Comparison of ENCODE assay signal across 12 cellular contexts in the genomic region with DNA sequence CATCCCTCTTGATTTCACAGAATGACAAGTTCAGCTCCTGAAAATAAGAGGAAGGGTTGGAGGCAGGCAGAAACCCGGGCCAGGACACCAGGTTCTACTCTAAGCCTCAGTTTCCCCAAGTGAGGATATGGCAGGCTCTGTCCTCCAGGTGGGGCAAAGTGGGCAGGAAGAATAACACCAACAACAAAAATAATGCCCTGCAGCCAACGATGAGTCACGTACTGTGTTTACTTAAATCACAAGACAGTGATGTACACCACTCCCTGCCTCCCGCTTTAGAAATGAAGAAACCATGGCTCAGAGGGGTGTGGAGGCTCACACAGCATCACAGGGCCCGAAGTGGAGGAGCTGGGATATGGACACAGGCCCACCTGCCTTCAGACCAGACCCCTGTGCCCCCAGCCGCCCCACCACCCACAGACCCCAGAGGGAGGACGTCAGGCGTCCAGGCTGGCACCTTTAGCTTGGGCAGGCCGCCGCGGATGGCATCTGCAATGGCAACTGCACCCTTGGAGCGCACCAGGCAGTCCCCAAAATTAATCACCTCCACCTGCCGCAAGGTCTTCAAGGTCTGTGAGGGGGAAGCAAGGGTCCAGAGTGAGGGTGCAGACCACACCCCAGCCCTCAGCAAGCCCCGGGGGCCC. TPM values are rescaled to one million over a fixed set of nuclear protein-coding genes. Genes with fewer than 3 reads are reported as not detected.
DNase-seq lines count a peak whose midpoint lies in the region; FAIRE-seq and TF ChIP-seq lines count a peak whose summit lies in the region.
"Had no signal": no experiment of that assay in that cellular context is flagged by ENCODE, and none has a peak within 500 bp of the region (broad histone marks: within the 10 kb centered on the region; RNA-seq: fewer than 3 reads in every experiment).

No MANE protein-coding gene starts in this region.

- H3K9me3 Mint-ChIP-seq in HFFc6 (no peaks in the 10 kb centered on the region), mesothelial cell of epicardium (no peaks in the 10 kb centered on the region)
- H3K9me3 Mint-ChIP-seq: activated CD4-positive, alpha-beta memory T cell treated with anti-CD3 and anti-CD28 coated beads for 36 hours; naive B cell had no signal

- no peak overlapping the region for H3K4me2 ChIP-seq in keratinocyte (ENCODE audit: control insufficient read depth, extremely low read depth, insufficient read depth, low read depth, low read length)

- peak; percentile 51 for TF ChIP-seq CTCF in HFFc6 (IDR thresholded peaks at IDR 0.05)
- TF ChIP-seq CTCF in astrocyte of the spinal cord (IDR thresholded peaks at IDR 0.05; ENCODE audit: low read depth, low read length), result peak; percentile 17
- peak; percentile 48 to 53 (median 52) for TF ChIP-seq CTCF in keratinocyte (optimal IDR thresholded peaks at IDR 0.05 in 1 of 3, IDR thresholded peaks at IDR 0.05 in 1 of 3, conservative IDR thresholded peaks at IDR 0.05 in 1 of 3; ENCODE audit: extremely low read depth in 1 of 3, insufficient read depth in 2 of 3, low read length in 3 of 3)
- TF ChIP-seq CTCF in mesothelial cell of epicardium (IDR thresholded peaks at IDR 0.05; ENCODE audit: unreplicated experiment), result no peak

- dilution Hi-C loops in keratinocyte (cut with MboI; ENCODE audit: extremely low pct_ligation_motif_present, low sequenced_read_pairs), result no loop called here

- H3K4me1 Mint-ChIP-seq in HFFc6 (ENCODE audit: low read depth) (peaks cover 15% of the 10 kb centered on the region), mesothelial cell of epicardium (no peaks in the 10 kb centered on the region)

- FAIRE-seq in keratinocyte (lab: Jason Lieb, UNC), result peak; percentile 39

- peaks cover 61 to 68% of the 10 kb centered on the region in 2 experiments for H3K36me3 ChIP-seq in keratinocyte (ENCODE audit: control insufficient read depth in 2 of 2, extremely low read depth in 1 of 2, insufficient read depth in 2 of 2, low read length in 2 of 2)

- H3K4me3 Mint-ChIP-seq in HFFc6 (no peak overlapping the region; the same call in 1 of the 2 replicates), mesothelial cell of epicardium (no peak overlapping the region)
- H3K4me3 Mint-ChIP-seq: activated CD4-positive, alpha-beta memory T cell treated with anti-CD3 and anti-CD28 coated beads for 36 hours had no signal

- peaks cover 17% of the 10 kb centered on the region for H3K36me3 Mint-ChIP-seq in HFFc6 (ENCODE audit: low read depth)
- H3K36me3 Mint-ChIP-seq in mesothelial cell of epicardium, result peaks cover 28% of the 10 kb centered on the region

- peaks cover 8% of the 10 kb centered on the region for H4K20me1 ChIP-seq in keratinocyte (ENCODE audit: control insufficient read depth, extremely low read depth, insufficient read depth, low read length)

- H3K27me3 ChIP-seq in keratinocyte (ENCODE audit: control insufficient read depth, extremely low read depth, insufficient read depth, low read length), result no peaks in the 10 kb centered on the region

- DNase-seq in AG08395 (ENCODE audit: low spot score), result peak; percentile 40
- peak; percentile 71 for DNase-seq in HFFc6
- DNase-seq in astrocyte of the spinal cord (ENCODE audit: low read depth, low spot score), result peak; percentile 64
- DNase-seq in keratinocyte (ENCODE audit: low read depth, low spot score), result no peak
- DNase-seq in activated CD4-positive, alpha-beta T cell treated with anti-CD3 and anti-CD28 coated beads, Interleukin-2, amount 50 U/mL, for 4 hours, result no peak
- no peak for DNase-seq in anterior cingulate cortex (lab: John Stamatoyannopoulos, UW)
- DNase-seq in mesothelial cell of epicardium (ENCODE audit: low spot score in 2 of 2, unreplicated experiment in 2 of 2), result no peak
- no peak for DNase-seq in D341Med (ENCODE audit: low spot score)
- DNase-seq: activated CD4-positive, alpha-beta memory T cell treated with anti-CD3 and anti-CD28 coated beads for 36 hours; DMS 273 treated with DMSO at 0.1 percent for 48 hours; naive B cell; NCI-H1930 had no signal

- no peak overlapping the region for H2AFZ ChIP-seq in keratinocyte (ENCODE audit: control insufficient read depth, low read length)

- in situ Hi-C loops in astrocyte of the spinal cord (cut with HindIII; ENCODE audit: low sequenced_read_pairs), result no loop called here

- H3K4me1 ChIP-seq in keratinocyte (ENCODE audit: control insufficient read depth, extremely low read depth, insufficient read depth, low read length), result peaks cover 5% of the 10 kb centered on the region

- no peaks in the 10 kb centered on the region for H3K9me3 ChIP-seq in keratinocyte (ENCODE audit: control insufficient read depth, low read depth, low read length)

- no peaks in the 10 kb centered on the region for H3K9me1 ChIP-seq in keratinocyte (ENCODE audit: control insufficient read depth, extremely low read depth, insufficient read depth, low read length)

- H3K27ac Mint-ChIP-seq in HFFc6 (peak overlapping the region; percentile 73), mesothelial cell of epicardium (no peak overlapping the region)
- H3K27ac Mint-ChIP-seq: activated CD4-positive, alpha-beta memory T cell treated with anti-CD3 and anti-CD28 coated beads for 36 hours had no signal

- peak overlapping the region; percentile 54 for H3K9ac ChIP-seq in keratinocyte (ENCODE audit: control insufficient read depth, extremely low read depth, insufficient read depth, low read length)

- peaks cover 9% of the 10 kb centered on the region for H3K27me3 Mint-ChIP-seq in HFFc6 (ENCODE audit: insufficient read depth)
- no peaks in the 10 kb centered on the region for H3K27me3 Mint-ChIP-seq in mesothelial cell of epicardium (ENCODE audit: low read depth)
- H3K27me3 Mint-ChIP-seq: activated CD4-positive, alpha-beta memory T cell treated with anti-CD3 and anti-CD28 coated beads for 36 hours; naive B cell had no signal

- H3K27ac ChIP-seq in keratinocyte (ENCODE audit: control insufficient read depth, insufficient read depth, low read length), result peak overlapping the region; percentile 38

- H3K4me3 ChIP-seq in astrocyte of the spinal cord (ENCODE audit: low read depth, low read length) (no peak overlapping the region), keratinocyte (ENCODE audit: control insufficient read depth in 2 of 3, extremely low read depth in 1 of 3, insufficient read depth in 2 of 3, low read depth in 1 of 3, low read length in 3 of 3) (no peak overlapping the region)

- H3K79me2 ChIP-seq in keratinocyte (ENCODE audit: control insufficient read depth, insufficient read depth, low read length), result peaks cover 16% of the 10 kb centered on the region

RNA-seq across cellular contexts. Expression of gene CHADL, which starts 15.6 kb away (rescaled TPM):
- total RNA-seq in HFFc6 (2021; fragmentation: NEBNext Ultra II Directional; extraction: Animal tissue kit (Norgen Biotek cat#: 25700)), result under 1 TPM; 0.13 to 0.51 (median 0.45) TPM
- 0.16 to 0.26 TPM (median 0.26 TPM) in 3 replicates for polyA plus RNA-seq in keratinocyte
- polyA plus RNA-seq in keratinocyte (2011; ENCODE audit: low read depth), result 0.27 TPM
- polyA plus RNA-seq in keratinocyte (2011; cell fraction: cytosol; rRNA removed), result 0.07 and 0.27 TPM in 2 replicates
- polyA plus RNA-seq in keratinocyte (2011; cell fraction: nucleus; rRNA removed), result 0.31 and 0.32 TPM in 2 replicates
- 0.11 and 0.18 TPM in 2 replicates for polyA plus RNA-seq in keratinocyte (2012; ENCODE audit: low replicate concordance)
- polyA minus RNA-seq in keratinocyte, result 0.10 to 0.66 TPM (median 0.13 TPM) in 3 replicates
- polyA minus RNA-seq in keratinocyte (2011; cell fraction: cytosol; rRNA and poly(A)+ RNA removed), result not detected
- 0.42 and 0.85 TPM in 2 replicates for polyA minus RNA-seq in keratinocyte (2011; cell fraction: nucleus; rRNA and poly(A)+ RNA removed)
- 3.2 to 4.6 TPM (median 3.3 TPM) in 3 replicates for total RNA-seq in mesothelial cell of epicardium

RNA-seq across cellular contexts. Expression of gene RANGAP1, which starts 29.6 kb away (rescaled TPM):
- 100 to 1,000 TPM; 215 to 249 (median 227) TPM for total RNA-seq in HFFc6 (2021; fragmentation: NEBNext Ultra II Directional; extraction: Animal tissue kit (Norgen Biotek cat#: 25700))
- 85.9 to 119 TPM (median 108 TPM) in 3 replicates for polyA plus RNA-seq in keratinocyte
- polyA plus RNA-seq in keratinocyte (2011; ENCODE audit: low read depth), result 142 TPM
- 83.4 and 129 TPM in 2 replicates for polyA plus RNA-seq in keratinocyte (2011; cell fraction: cytosol; rRNA removed)
- 185 and 218 TPM in 2 replicates for polyA plus RNA-seq in keratinocyte (2011; cell fraction: nucleus; rRNA removed)
- polyA plus RNA-seq in keratinocyte (2012; ENCODE audit: low replicate concordance), result 103 and 136 TPM in 2 replicates
- polyA minus RNA-seq in keratinocyte, result 120 to 206 TPM (median 128 TPM) in 3 replicates
- 165 TPM for polyA minus RNA-seq in keratinocyte (2011; cell fraction: cytosol; rRNA and poly(A)+ RNA removed)
- 87.8 and 92.2 TPM in 2 replicates for polyA minus RNA-seq in keratinocyte (2011; cell fraction: nucleus; rRNA and poly(A)+ RNA removed)
- total RNA-seq in mesothelial cell of epicardium, result 47.6 to 51.3 TPM (median 49.3 TPM) in 3 replicates

RNA-seq across cellular contexts. Expression of gene ZC3H7B, which starts 44.9 kb away (rescaled TPM):
- 100 to 1,000 TPM; 108 to 137 (median 130) TPM for total RNA-seq in HFFc6 (2021; fragmentation: NEBNext Ultra II Directional; extraction: Animal tissue kit (Norgen Biotek cat#: 25700))
- polyA plus RNA-seq in keratinocyte, result 24.2 to 31.9 TPM (median 25.5 TPM) in 3 replicates
- polyA plus RNA-seq in keratinocyte (2011; ENCODE audit: low read depth), result 5.5 TPM
- polyA plus RNA-seq in keratinocyte (2011; cell fraction: cytosol; rRNA removed), result 20.5 and 38.5 TPM in 2 replicates
- 42.2 and 55.8 TPM in 2 replicates for polyA plus RNA-seq in keratinocyte (2011; cell fraction: nucleus; rRNA removed)
- polyA plus RNA-seq in keratinocyte (2012; ENCODE audit: low replicate concordance), result 10.8 and 54.5 TPM in 2 replicates
- 28.1 to 79.3 TPM (median 30.3 TPM) in 3 replicates for polyA minus RNA-seq in keratinocyte
- 43.7 TPM for polyA minus RNA-seq in keratinocyte (2011; cell fraction: cytosol; rRNA and poly(A)+ RNA removed)
- polyA minus RNA-seq in keratinocyte (2011; cell fraction: nucleus; rRNA and poly(A)+ RNA removed), result 25.4 and 27.8 TPM in 2 replicates
- 85.5 to 86.8 TPM (median 85.6 TPM) in 3 replicates for total RNA-seq in mesothelial cell of epicardium

RNA-seq across cellular contexts. Expression of gene L3MBTL2, which starts 51.3 kb away (rescaled TPM):
- total RNA-seq in HFFc6 (2021; fragmentation: NEBNext Ultra II Directional; extraction: Animal tissue kit (Norgen Biotek cat#: 25700)), result 10 to 100 TPM; 21.1 to 27.4 (median 25.2) TPM
- 16.7 to 24.8 TPM (median 18.1 TPM) in 3 replicates for polyA plus RNA-seq in keratinocyte
- polyA plus RNA-seq in keratinocyte (2011; ENCODE audit: low read depth), result 4.4 TPM
- polyA plus RNA-seq in keratinocyte (2011; cell fraction: cytosol; rRNA removed), result 15.4 and 20.5 TPM in 2 replicates
- polyA plus RNA-seq in keratinocyte (2011; cell fraction: nucleus; rRNA removed), result 30.2 and 33.2 TPM in 2 replicates
- polyA plus RNA-seq in keratinocyte (2012; ENCODE audit: low replicate concordance), result 10.3 and 16.4 TPM in 2 replicates
- polyA minus RNA-seq in keratinocyte, result 24.9 to 29.3 TPM (median 27.9 TPM) in 3 replicates
- 18.6 TPM for polyA minus RNA-seq in keratinocyte (2011; cell fraction: cytosol; rRNA and poly(A)+ RNA removed)
- polyA minus RNA-seq in keratinocyte (2011; cell fraction: nucleus; rRNA and poly(A)+ RNA removed), result 15.9 and 17.1 TPM in 2 replicates
- total RNA-seq in mesothelial cell of epicardium, result 25.2 to 27.2 TPM (median 26.4 TPM) in 3 replicates

Comparison
In these comparisons a context has a peak if more than half of its experiments do, and no peak if none do; other contexts are left out.
1. DNase-seq: peak in AG08395 (single experiment), HFFc6 (single experiment) and astrocyte of the spinal cord (single experiment); none in keratinocyte (single experiment), activated CD4-positive, alpha-beta T cell treated with anti-CD3 and anti-CD28 coated beads, Interleukin-2, amount 50 U/mL, for 4 hours (0 of 2), anterior cingulate cortex (0 of 58), mesothelial cell of epicardium (0 of 2) and D341Med (single experiment).